11 cellular contexts compared by ENCODE assay signal in the genomic region with DNA sequence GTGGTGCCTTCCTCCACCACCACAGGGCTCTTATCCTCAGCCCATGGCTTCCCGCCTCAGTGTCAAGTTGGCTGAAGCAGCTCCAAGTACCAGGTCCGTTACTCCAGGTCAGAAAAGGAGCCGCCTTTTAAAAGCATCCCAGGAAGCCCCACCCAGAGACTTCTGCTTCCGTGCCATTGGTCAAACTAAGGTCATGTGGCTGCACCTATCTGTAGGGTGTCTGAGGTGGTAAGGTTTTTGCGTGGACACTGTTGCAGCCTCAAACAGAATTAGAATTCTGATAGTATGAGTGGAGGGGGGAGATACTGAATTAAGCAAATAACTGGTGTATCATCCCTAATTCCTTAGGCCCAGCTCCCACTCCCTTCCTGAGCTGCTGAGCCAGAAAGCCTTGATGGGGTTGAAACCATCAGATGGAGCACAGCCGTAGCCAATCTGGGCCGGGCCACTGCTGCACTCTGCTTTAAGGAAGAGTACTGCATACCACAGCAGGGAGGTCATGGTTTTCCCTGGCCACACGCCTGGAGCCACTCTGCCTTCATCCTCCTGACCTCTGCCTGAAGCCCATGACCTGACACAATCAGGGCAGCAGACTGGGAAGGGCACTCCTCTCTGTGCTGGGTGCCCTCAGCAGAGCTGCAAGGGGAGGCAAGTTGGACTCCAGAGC. TPM values are rescaled to one million over a fixed set of nuclear protein-coding genes. Genes with fewer than 3 reads are reported as not detected.
DNase-seq lines count a peak whose midpoint lies in the region; ATAC-seq and TF ChIP-seq lines count a peak whose summit lies in the region.
"Had no signal": no experiment of that assay in that cellular context is flagged by ENCODE, and none has a peak within 500 bp of the region (broad histone marks: within the 10 kb centered on the region; RNA-seq: fewer than 3 reads in every experiment).

No MANE protein-coding gene starts in this region.

- H3K36me3 ChIP-seq in brain microvascular endothelial cell (replicated peaks) (no peaks in the 10 kb centered on the region), upper lobe of left lung (no peaks in the 10 kb centered on the region)

- H3K27me3 ChIP-seq in brain microvascular endothelial cell (replicated peaks): no peaks in the 10 kb centered on the region
- H3K27me3 ChIP-seq in upper lobe of left lung: no peaks in the 10 kb centered on the region

- WGBS in upper lobe of left lung, 2 donors: 68 to 92% methylated on average over 5 to 8 of the region's 8 CpGs

- in situ Hi-C loops in brain microvascular endothelial cell (cut with HindIII; ENCODE audit: low pct_ligation_motif_present, low sequenced_read_pairs): no loop called here

- peak; percentile 84 to 92 for ATAC-seq in upper lobe of left lung (ENCODE audit: low FRiP score in 2 of 2)
- no peak for ATAC-seq in HG02759 (IDR thresholded peaks at IDR 0.05; ENCODE audit: unreplicated experiment)
- no peak for ATAC-seq in stimulated activated effector memory CD8-positive, alpha-beta T cell treated with anti-CD3 and anti-CD28 coated beads, Interleukin-12 subunit alpha, Interleukin-12 subunit beta, amount 100 ng/mL, for 72 hours
- ATAC-seq in GM19328 (IDR thresholded peaks at IDR 0.05; ENCODE audit: unreplicated experiment): no peak

- H3K9me3 Mint-ChIP-seq in stimulated activated effector memory CD8-positive, alpha-beta T cell treated with anti-CD3 and anti-CD28 coated beads, Interleukin-12 subunit alpha, Interleukin-12 subunit beta, amount 100 ng/mL, for 72 hours: no peaks in the 10 kb centered on the region

- peaks cover under 1% of the 10 kb centered on the region for H3K4me1 Mint-ChIP-seq in stimulated activated effector memory CD8-positive, alpha-beta T cell treated with anti-CD3 and anti-CD28 coated beads, Interleukin-12 subunit alpha, Interleukin-12 subunit beta, amount 100 ng/mL, for 72 hours

- TF ChIP-seq CTCF in brain microvascular endothelial cell (IDR thresholded peaks at IDR 0.05; ENCODE audit: low read depth, low read length, missing control alignments) (no peak), upper lobe of left lung (IDR thresholded peaks at IDR 0.05) (no peak)

- H3K4me3 ChIP-seq in brain microvascular endothelial cell (ENCODE audit: low read depth, low read length): no peak overlapping the region
- no peak overlapping the region for H3K4me3 ChIP-seq in upper lobe of left lung

- no peak for TF ChIP-seq EP300 in upper lobe of left lung (IDR thresholded peaks at IDR 0.05)

- H3K27ac ChIP-seq in brain microvascular endothelial cell (no peak overlapping the region), upper lobe of left lung (peak overlapping the region in 1 of 4 donors; percentile 17)

- peaks cover 12 to 17% (median 13%) of the 10 kb centered on the region in 4 donors for H3K4me1 ChIP-seq in upper lobe of left lung

- H3K4me3 Mint-ChIP-seq in stimulated activated effector memory CD8-positive, alpha-beta T cell treated with anti-CD3 and anti-CD28 coated beads, Interleukin-12 subunit alpha, Interleukin-12 subunit beta, amount 100 ng/mL, for 72 hours: no peak overlapping the region
- H3K4me3 Mint-ChIP-seq: activated naive CD8-positive, alpha-beta T cell had no signal

- H3K27ac Mint-ChIP-seq in stimulated activated effector memory CD8-positive, alpha-beta T cell treated with anti-CD3 and anti-CD28 coated beads, Interleukin-12 subunit alpha, Interleukin-12 subunit beta, amount 100 ng/mL, for 72 hours: no peak overlapping the region
- H3K27ac Mint-ChIP-seq: activated naive CD8-positive, alpha-beta T cell had no signal

- DNase-seq in HK-2 (ENCODE audit: unreplicated experiment) (peak; percentile 47), brain microvascular endothelial cell (peak; percentile 55), left kidney (ENCODE audit: low read depth, low spot score) (peak; percentile 19), upper lobe of left lung (peak in 1 of 2 donors; percentile 78), SHP77 treated with DMSO at 0.1 percent for 48 hours (lab: John Stamatoyannopoulos, UW) (no peak)
- no peak for DNase-seq in stimulated activated effector memory CD8-positive, alpha-beta T cell treated with anti-CD3 and anti-CD28 coated beads, Interleukin-12 subunit alpha, Interleukin-12 subunit beta, amount 100 ng/mL, for 72 hours (ENCODE audit: low spot score in 2 of 2)
- DNase-seq: substantia nigra had no signal

- TF ChIP-seq POLR2A in upper lobe of left lung (IDR thresholded peaks at IDR 0.05): no peak

- no peaks in the 10 kb centered on the region for H3K9me3 ChIP-seq in upper lobe of left lung

- no peaks in the 10 kb centered on the region for H3K36me3 Mint-ChIP-seq in stimulated activated effector memory CD8-positive, alpha-beta T cell treated with anti-CD3 and anti-CD28 coated beads, Interleukin-12 subunit alpha, Interleukin-12 subunit beta, amount 100 ng/mL, for 72 hours
- H3K36me3 Mint-ChIP-seq: activated naive CD8-positive, alpha-beta T cell had no signal

RNA-seq across cellular contexts. Expression of a gene that starts 8.4 kb away (rescaled TPM):
- total RNA-seq in upper lobe of left lung: not detected
- total RNA-seq: NCI-H460 had no signal

RNA-seq across cellular contexts. Expression of a gene that starts 54.5 kb away (rescaled TPM):
- total RNA-seq in upper lobe of left lung: 100 to 1,000 TPM in 1 of 6 donors, 10 to 100 TPM in 5; 50.3 to 118 (median 69.7) TPM

RNA-seq across cellular contexts. Expression of a gene that starts 54.6 kb away (rescaled TPM):
- 10 to 100 TPM in 1 of 6 donors, 1 to 10 TPM in 5; 6.7 to 13.6 (median 7.8) TPM for total RNA-seq in upper lobe of left lung

Comparison
In these comparisons a context has a peak if more than half of its experiments do, and no peak if none do; other contexts are left out.
1. DNase-seq: peak in HK-2 (single experiment), brain microvascular endothelial cell (single experiment) and left kidney (single experiment); none in stimulated activated effector memory CD8-positive, alpha-beta T cell treated with anti-CD3 and anti-CD28 coated beads, Interleukin-12 subunit alpha, Interleukin-12 subunit beta, amount 100 ng/mL, for 72 hours (0 of 2) and SHP77 treated with DMSO at 0.1 percent for 48 hours (single experiment).
2. ATAC-seq: peak in upper lobe of left lung (2 of 2); none in HG02759 (single experiment), stimulated activated effector memory CD8-positive, alpha-beta T cell treated with anti-CD3 and anti-CD28 coated beads, Interleukin-12 subunit alpha, Interleukin-12 subunit beta, amount 100 ng/mL, for 72 hours (single experiment) and GM19328 (single experiment).